ENCODE assay signal across 13 cellular contexts in the genomic region with DNA sequence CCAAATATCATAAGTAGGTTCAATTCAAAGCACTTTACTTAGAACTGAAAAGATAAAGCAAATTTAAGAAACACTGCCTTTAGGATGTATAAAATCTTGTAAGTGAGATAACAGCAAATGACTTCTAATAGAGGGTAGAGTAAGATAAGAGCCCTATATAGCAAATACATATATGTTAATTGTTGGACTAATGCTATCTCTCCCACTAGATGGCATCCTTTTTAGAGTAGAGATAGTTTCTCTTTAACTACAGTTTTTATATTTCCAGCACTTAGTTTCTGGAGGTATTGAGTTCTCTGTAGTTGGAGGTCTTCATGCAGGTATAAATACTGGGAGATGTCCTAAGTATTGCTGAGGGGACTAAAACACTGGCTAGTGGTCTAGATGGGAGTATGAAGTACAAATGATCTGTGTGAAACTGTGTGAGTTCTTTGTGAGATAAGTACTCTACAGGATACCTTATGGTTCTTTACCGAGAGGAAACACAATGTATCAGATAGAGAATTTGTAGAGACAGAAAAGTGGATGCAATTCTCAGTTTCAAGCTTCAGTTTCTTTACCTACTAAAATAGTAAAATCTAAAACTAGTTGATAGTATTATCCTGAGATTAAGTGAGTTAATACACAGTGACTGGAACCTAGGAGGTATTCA.
DNase-seq lines count a peak whose midpoint lies in the region; ATAC-seq and TF ChIP-seq lines count a peak whose summit lies in the region.
"Had no signal": no experiment of that assay in that cellular context is flagged by ENCODE, and none has a peak within 500 bp of the region (broad histone marks: within the 10 kb centered on the region; RNA-seq: fewer than 3 reads in every experiment).

No MANE protein-coding gene starts in this region.

- H3K4me1 Mint-ChIP-seq in activated B cell treated with CpG ODN at 0.5 μM for 24 hours, result peaks cover 2% of the 10 kb centered on the region
- H3K4me1 Mint-ChIP-seq in type B pancreatic cell (ENCODE audit: unreplicated experiment), result peaks cover 40% of the 10 kb centered on the region
- H3K4me1 Mint-ChIP-seq: activated CD4-positive, alpha-beta T cell treated with anti-CD3 and anti-CD28 coated beads, Interleukin-2, amount 10 ng/mL, durations not matched to agents 7 days and 5 days had no signal

- H3K4me3 Mint-ChIP-seq in activated B cell treated with CpG ODN at 0.5 μM for 24 hours (no peak overlapping the region), type B pancreatic cell (no peak overlapping the region)
- H3K4me3 Mint-ChIP-seq: activated CD4-positive, alpha-beta T cell treated with anti-CD3 and anti-CD28 coated beads, Interleukin-2, amount 10 ng/mL, durations not matched to agents 7 days and 5 days had no signal

- H3K36me3 Mint-ChIP-seq in activated B cell treated with CpG ODN at 0.5 μM for 24 hours (ENCODE audit: low read depth) (peaks cover 7% of the 10 kb centered on the region), type B pancreatic cell (no peaks in the 10 kb centered on the region)

- peaks cover 37% of the 10 kb centered on the region for H3K79me2 ChIP-seq in Karpas-422 (ENCODE audit: low read length)

- no peaks in the 10 kb centered on the region for H4K20me1 ChIP-seq in Karpas-422 (ENCODE audit: insufficient read depth, low read depth, low read length)

- DNase-seq in SKM-1 treated with dmso at 0.1 percent for 144 hours (lab: John Stamatoyannopoulos, UW; ENCODE audit: unreplicated experiment) (peak; percentile 6), SKM-1 (lab: John Stamatoyannopoulos, UW; ENCODE audit: unreplicated experiment) (no peak), Karpas-422 (peak; percentile 78), activated B cell treated with CpG ODN at 0.5 μM for 24 hours (no peak), type B pancreatic cell (ENCODE audit: extremely low spot score, unreplicated experiment) (no peak)
- DNase-seq: activated CD4-positive, alpha-beta T cell treated with anti-CD3 and anti-CD28 coated beads, Interleukin-2, amount 10 ng/mL, durations not matched to agents 7 days and 5 days; activated naive CD4-positive, alpha-beta T cell treated with Interleukin-2 at 50 U/mL for 16 hours; glutamatergic neuron; NCI-H1092; Right ventricle myocardium superior had no signal

- ATAC-seq in activated B cell treated with CpG ODN at 0.5 μM for 24 hours (ENCODE audit: low read depth), result peak; percentile 31
- ATAC-seq in GM18873 (IDR thresholded peaks at IDR 0.05; ENCODE audit: low FRiP score, unreplicated experiment), result no peak
- ATAC-seq in GM21737 (IDR thresholded peaks at IDR 0.05; ENCODE audit: unreplicated experiment), result no peak
- no peak for ATAC-seq in HG03521 (IDR thresholded peaks at IDR 0.05; ENCODE audit: unreplicated experiment)

- H3K36me3 ChIP-seq in Karpas-422 (ENCODE audit: insufficient read depth, low read length), result no peaks in the 10 kb centered on the region

- no peaks in the 10 kb centered on the region for H3K9me3 Mint-ChIP-seq in activated B cell treated with CpG ODN at 0.5 μM for 24 hours
- H3K9me3 Mint-ChIP-seq in type B pancreatic cell, result no peaks in the 10 kb centered on the region

- no peaks in the 10 kb centered on the region for H3K9me2 ChIP-seq in Karpas-422 (replicated peaks; ENCODE audit: insufficient read depth, low read length)

- H3K27me3 ChIP-seq in Karpas-422 (ENCODE audit: low read length), result no peaks in the 10 kb centered on the region

- H3K9ac ChIP-seq in Karpas-422 (ENCODE audit: low read length), result no peak overlapping the region

- CTCF ChIA-PET in activated B cell treated with CpG ODN at 0.5 μM for 24 hours (lab: Charles Lee), result interaction anchor here (2.1 to 2.8 kb wide), 2 partner anchors 262 to 398 kb away, joined by 22 read pairs; no protein-coding TSS in a partner anchor

- TF ChIP-seq CTCF in activated B cell treated with CpG ODN at 0.5 μM for 24 hours (IDR thresholded peaks at IDR 0.05), result no peak
- peak; percentile 56 for TF ChIP-seq CTCF in type B pancreatic cell (conservative IDR thresholded peaks at IDR 0.05)

- H3K27ac ChIP-seq in Karpas-422 (ENCODE audit: low read length), result no peak overlapping the region

- H3K4me3 ChIP-seq in Karpas-422 (ENCODE audit: low read length), result no peak overlapping the region

- no peaks in the 10 kb centered on the region for H3K9me3 ChIP-seq in Karpas-422 (ENCODE audit: low read length)

- intact Hi-C loops in activated B cell treated with CpG ODN at 0.5 μM for 24 hours (cut with micrococcal nuclease), result loop anchor here (1.0 to 5.0 kb wide), 3 partner anchors 264 to 891 kb away; no protein-coding TSS in a partner anchor

- POLR2A ChIA-PET in activated B cell treated with CpG ODN at 0.5 μM for 24 hours (lab: Charles Lee), result no interaction called here

- no peak overlapping the region for H3K27ac Mint-ChIP-seq in activated B cell treated with CpG ODN at 0.5 μM for 24 hours
- no peak overlapping the region for H3K27ac Mint-ChIP-seq in type B pancreatic cell
- H3K27ac Mint-ChIP-seq: activated CD4-positive, alpha-beta T cell treated with anti-CD3 and anti-CD28 coated beads, Interleukin-2, amount 10 ng/mL, durations not matched to agents 7 days and 5 days had no signal

- H3K27me3 Mint-ChIP-seq in activated B cell treated with CpG ODN at 0.5 μM for 24 hours (no peaks in the 10 kb centered on the region), type B pancreatic cell (peaks cover 3% of the 10 kb centered on the region)
- H3K27me3 Mint-ChIP-seq: activated CD4-positive, alpha-beta T cell treated with anti-CD3 and anti-CD28 coated beads, Interleukin-2, amount 10 ng/mL, durations not matched to agents 7 days and 5 days had no signal

- no peak overlapping the region for H2AFZ ChIP-seq in Karpas-422 (ENCODE audit: low read length)

- peaks cover under 1% of the 10 kb centered on the region for H3K4me1 ChIP-seq in Karpas-422 (ENCODE audit: low read length)

- H3K4me2 ChIP-seq in Karpas-422 (ENCODE audit: low read depth, low read length, poor library complexity, severe bottlenecking), result no peak overlapping the region

Comparison
In these comparisons a context has a peak if more than half of its experiments do, and no peak if none do; other contexts are left out.
1. DNase-seq: peak in SKM-1 treated with dmso at 0.1 percent for 144 hours (single experiment) and Karpas-422 (single experiment); none in SKM-1 (single experiment), activated B cell treated with CpG ODN at 0.5 μM for 24 hours (single experiment) and type B pancreatic cell (single experiment).